In genomic region chr5:50655067-50655809, GRCh38 we compare ENCODE assay signal across 1 cellular context.
TF ChIP-seq lines count a peak whose summit lies in the region.

No MANE protein-coding gene starts in this region.

TF ChIP-seq in HEK293, 187 proteins besides CTCF, POLR2A, EP300 and RAD21 (continued from another document):
- TF ChIP-seq ZNF24 (tag by site-specific recombination; IDR thresholded peaks at IDR 0.05) (no peak), SALL2 (tag by site-specific recombination; IDR thresholded peaks at IDR 0.05; ENCODE audit: borderline replicate concordance) (no peak), ZNF138 (tag by site-specific recombination; IDR thresholded peaks at IDR 0.05; ENCODE audit: borderline replicate concordance) (no peak), ZNF184 (tag by site-specific recombination; IDR thresholded peaks at IDR 0.05) (no peak), ZNF2 (tag by site-specific recombination; IDR thresholded peaks at IDR 0.05) (no peak), ZNF221 (tag by site-specific recombination; IDR thresholded peaks at IDR 0.05; ENCODE audit: borderline replicate concordance) (no peak), ZNF121 (tag by site-specific recombination; IDR thresholded peaks at IDR 0.05) (no peak), PRDM1 (tag by site-specific recombination; IDR thresholded peaks at IDR 0.05) (peak; percentile 79), MEIS1 (CRISPR knock-in tag; IDR thresholded peaks at IDR 0.05; ENCODE audit: borderline replicate concordance) (no peak), ZNF10 (tag by site-specific recombination; IDR thresholded peaks at IDR 0.05) (no peak), ZNF366 (tag by site-specific recombination; conservative IDR thresholded peaks at IDR 0.05) (peak; percentile 85), ZNF239 (tag by site-specific recombination; IDR thresholded peaks at IDR 0.05) (0 out of 2 replicates have a peak, but pooled peaks have one; percentile 46), ZNF548 (tag by site-specific recombination; IDR thresholded peaks at IDR 0.05) (no peak), SCRT2 (tag by site-specific recombination; IDR thresholded peaks at IDR 0.05) (no peak), ZNF133 (tag by site-specific recombination; IDR thresholded peaks at IDR 0.05) (no peak), ZNF266 (tag by site-specific recombination; IDR thresholded peaks at IDR 0.05; ENCODE audit: low read depth) (no peak), ZNF561 (tag by site-specific recombination; IDR thresholded peaks at IDR 0.05; ENCODE audit: borderline replicate concordance) (no peak)
- TF ChIP-seq, protein P1, sequence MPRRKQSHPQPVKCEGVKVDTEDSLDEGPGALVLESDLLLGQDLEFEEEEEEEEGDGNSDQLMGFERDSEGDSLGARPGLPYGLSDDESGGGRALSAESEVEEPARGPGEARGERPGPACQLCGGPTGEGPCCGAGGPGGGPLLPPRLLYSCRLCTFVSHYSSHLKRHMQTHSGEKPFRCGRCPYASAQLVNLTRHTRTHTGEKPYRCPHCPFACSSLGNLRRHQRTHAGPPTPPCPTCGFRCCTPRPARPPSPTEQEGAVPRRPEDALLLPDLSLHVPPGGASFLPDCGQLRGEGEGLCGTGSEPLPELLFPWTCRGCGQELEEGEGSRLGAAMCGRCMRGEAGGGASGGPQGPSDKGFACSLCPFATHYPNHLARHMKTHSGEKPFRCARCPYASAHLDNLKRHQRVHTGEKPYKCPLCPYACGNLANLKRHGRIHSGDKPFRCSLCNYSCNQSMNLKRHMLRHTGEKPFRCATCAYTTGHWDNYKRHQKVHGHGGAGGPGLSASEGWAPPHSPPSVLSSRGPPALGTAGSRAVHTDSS (tag by site-specific recombination; IDR thresholded peaks at IDR 0.05), result no peak
- TF ChIP-seq, protein P2, sequence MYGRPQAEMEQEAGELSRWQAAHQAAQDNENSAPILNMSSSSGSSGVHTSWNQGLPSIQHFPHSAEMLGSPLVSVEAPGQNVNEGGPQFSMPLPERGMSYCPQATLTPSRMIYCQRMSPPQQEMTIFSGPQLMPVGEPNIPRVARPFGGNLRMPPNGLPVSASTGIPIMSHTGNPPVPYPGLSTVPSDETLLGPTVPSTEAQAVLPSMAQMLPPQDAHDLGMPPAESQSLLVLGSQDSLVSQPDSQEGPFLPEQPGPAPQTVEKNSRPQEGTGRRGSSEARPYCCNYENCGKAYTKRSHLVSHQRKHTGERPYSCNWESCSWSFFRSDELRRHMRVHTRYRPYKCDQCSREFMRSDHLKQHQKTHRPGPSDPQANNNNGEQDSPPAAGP (tag by site-specific recombination; IDR thresholded peaks at IDR 0.05), result no peak
TF ChIP-seq in HEK293: peak in this region for 3.
